8 cellular contexts compared by ENCODE assay signal in the genomic region with DNA sequence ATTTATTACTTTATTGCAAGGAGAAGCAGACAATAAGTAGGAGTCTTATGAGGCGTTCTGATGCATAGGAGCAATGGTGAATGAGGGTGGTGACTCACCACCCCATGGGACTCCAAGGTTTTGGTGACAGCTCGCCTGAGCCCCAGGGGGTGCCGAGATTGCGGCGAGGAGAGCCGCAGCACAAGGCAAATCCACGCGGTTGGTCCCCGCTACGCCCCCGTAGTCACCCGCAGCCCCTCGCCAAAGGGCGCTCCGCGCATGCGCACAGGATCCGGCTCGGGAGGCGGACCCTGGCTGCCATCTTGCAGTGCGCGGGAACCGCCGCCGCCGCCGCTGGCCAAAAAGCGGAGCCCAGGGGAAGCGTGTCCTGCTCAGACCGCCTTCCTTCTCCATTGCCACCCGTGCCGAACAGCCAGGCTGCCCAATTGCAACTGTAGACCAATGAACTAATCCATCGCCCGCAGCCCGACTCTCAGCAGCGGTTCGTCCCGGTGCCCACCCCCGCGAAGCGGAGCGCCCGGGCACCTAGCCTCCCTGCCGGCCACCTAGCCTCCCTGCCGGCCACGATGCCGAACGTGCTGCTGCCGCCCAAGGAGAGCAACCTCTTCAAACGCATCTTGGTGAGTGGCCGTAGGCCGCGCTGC. TPM values are rescaled to one million over a fixed set of nuclear protein-coding genes. Genes with fewer than 3 reads are reported as not detected.
A peak's percentile ranks its signal among the peaks of the same experiment; 100 is the strongest.
DNase-seq lines count a peak whose midpoint lies in the region; ATAC-seq, FAIRE-seq and TF ChIP-seq lines count a peak whose summit lies in the region.

NAA16 (plus strand) TSS at position 305 of the 644 bp plus-strand sequence; CDS start at position 567, 262 bp downstream.

- dilution Hi-C loops in mammary epithelial cell (cut with HindIII; ENCODE audit: low sequenced_read_pairs), result no loop called here

- DNase-seq in AG04450 (ENCODE audit: low read depth, low spot score) (peak; percentile 72), NCI-H2227 (lab: John Stamatoyannopoulos, UW; ENCODE audit: unreplicated experiment) (peak; percentile 94), WERI-Rb-1 (peak; percentile 87), mammary epithelial cell (peak; percentile 86), iPS-NIHi11 (ENCODE audit: low spot score) (peak; percentile 99), small intestine (peak; percentile 79)

- peak within 1 kb of the TSS; percentile 95 for H2AFZ ChIP-seq in mammary epithelial cell (ENCODE audit: low read depth, low read length)

- 0% methylated on average over 37 of the region's 53 CpGs for WGBS in mammary epithelial cell (ENCODE audit: low coverage, missing lambda C conversion rate)
- 0% methylated on average over 51 to 53 of the region's 53 CpGs for WGBS in small intestine, 3 donors

- peaks cover 24% of the 10 kb centered on the region for H3K4me1 ChIP-seq in mammary epithelial cell (ENCODE audit: insufficient read depth, low read length)
- H3K4me1 ChIP-seq in small intestine (ENCODE audit: control insufficient read depth in 2 of 2, insufficient read depth in 1 of 2, low read depth in 1 of 2, low read length in 1 of 2), result peaks cover 0 to 5% of the 10 kb centered on the region in 2 donors

- BruUV-seq in mammary epithelial cell (replicated peaks; lab: Mats Ljungman, UMichigan), result no TSS peak

- CTCF ChIA-PET in AG04450 (lab: Charles Lee), result interaction anchor here (0.7 kb wide), 1 partner anchor 201 kb away, joined by 3 read pairs; no protein-coding TSS in a partner anchor
- CTCF ChIA-PET in mammary epithelial cell (lab: Charles Lee; ENCODE audit: low non-redundant PET), result no interaction called here

- H3K36me3 ChIP-seq in WERI-Rb-1, result peaks cover 5% of the 10 kb centered on the region; the same call in 1 of the 2 replicates
- H3K36me3 ChIP-seq in mammary epithelial cell (ENCODE audit: insufficient read depth, low read length), result no peaks in the 10 kb centered on the region
- H3K36me3 ChIP-seq in small intestine (ENCODE audit: control insufficient read depth in 2 of 2, insufficient read depth in 2 of 2, low read length in 2 of 2), result no peaks in the 10 kb centered on the region

- peak within 1 kb of the TSS; percentile 96 for H3K9ac ChIP-seq in mammary epithelial cell (ENCODE audit: insufficient read depth, low read length)

- H3K9me3 ChIP-seq in AG04450 (ENCODE audit: control insufficient read depth, insufficient read depth, low read length) (no peaks in the 10 kb centered on the region), WERI-Rb-1 (ENCODE audit: severe bottlenecking) (no peaks in the 10 kb centered on the region), mammary epithelial cell (replicated peaks; ENCODE audit: insufficient read depth, low read length) (no peaks in the 10 kb centered on the region), small intestine (ENCODE audit: control insufficient read depth, low read depth) (no peaks in the 10 kb centered on the region)

- TF ChIP-seq CTCF in AG04450 (IDR thresholded peaks at IDR 0.05; ENCODE audit: low read depth, low read length) (no peak), WERI-Rb-1 (IDR thresholded peaks at IDR 0.05; ENCODE audit: low read depth, low read length) (no peak), mammary epithelial cell (conservative IDR thresholded peaks at IDR 0.05 in 1 of 2, IDR thresholded peaks at IDR 0.05 in 1 of 2; ENCODE audit: extremely low read depth in 1 of 2, insufficient read depth in 1 of 2, low read depth in 1 of 2, low read length in 2 of 2) (no peak)

- H3K27me3 ChIP-seq in AG04450 (ENCODE audit: control insufficient read depth, insufficient read depth, low read length), result no peaks in the 10 kb centered on the region
- H3K27me3 ChIP-seq in WERI-Rb-1 (ENCODE audit: insufficient read depth, low read depth, severe bottlenecking), result no peaks in the 10 kb centered on the region
- H3K27me3 ChIP-seq in mammary epithelial cell (ENCODE audit: insufficient read depth, low read length), result no peaks in the 10 kb centered on the region
- H3K27me3 ChIP-seq in small intestine (ENCODE audit: control insufficient read depth in 2 of 2, insufficient read depth in 2 of 2, low read length in 2 of 2), result no peaks in the 10 kb centered on the region

- in situ Hi-C loops in mammary epithelial cell (cut with MboI; ENCODE audit: low sequenced_read_pairs in 2 of 2), result no loop called here

- POLR2A ChIA-PET in AG04450 (lab: Yijun Ruan, JAX), result interaction anchor here (0.8 kb wide), 1 partner anchor 22 kb away, joined by 3 read pairs; no protein-coding TSS in a partner anchor

- no peak for FAIRE-seq in small intestine (lab: Jason Lieb, UNC)

- ATAC-seq in GM18870 (IDR thresholded peaks at IDR 0.05; ENCODE audit: unreplicated experiment) (peak; percentile 54), HG03108 (IDR thresholded peaks at IDR 0.05; ENCODE audit: unreplicated experiment) (peak; percentile 60)

- H3K4me2 ChIP-seq in mammary epithelial cell (ENCODE audit: insufficient read depth, low read depth, low read length), result peak within 1 kb of the TSS; percentile 98

- H3K79me2 ChIP-seq in mammary epithelial cell (ENCODE audit: insufficient read depth, low read length), result peaks cover 50% of the 10 kb centered on the region

- no peaks in the 10 kb centered on the region for H4K20me1 ChIP-seq in mammary epithelial cell (ENCODE audit: insufficient read depth, low read length)

- intact Hi-C loops in mammary epithelial cell (cut with micrococcal nuclease), result loop anchor here (5.0 to 10.0 kb wide), 2 partner anchors 176 to 249 kb away; partner anchors contain the start of genes KBTBD6 and WBP4

- peak within 1 kb of the TSS; percentile 83 for H3K27ac ChIP-seq in AG04450 (ENCODE audit: low read depth, low read length)
- H3K27ac ChIP-seq in WERI-Rb-1, result peak within 1 kb of the TSS; percentile 93
- peak within 1 kb of the TSS; percentile 86 for H3K27ac ChIP-seq in mammary epithelial cell (ENCODE audit: insufficient read depth, low read depth, low read length)
- H3K27ac ChIP-seq in small intestine (ENCODE audit: low read depth in 1 of 2, low read length in 1 of 2), result peak within 1 kb of the TSS; percentile 61 to 94

- peak within 1 kb of the TSS; percentile 87 for H3K4me3 ChIP-seq in AG04450 (ENCODE audit: low read depth, low read length)
- H3K4me3 ChIP-seq in WERI-Rb-1 (ENCODE audit: low read depth, low read length), result peak within 1 kb of the TSS; percentile 84
- peak within 1 kb of the TSS; percentile 66 to 100 (median 94) for H3K4me3 ChIP-seq in mammary epithelial cell (replicated peaks in 1 of 3; ENCODE audit: insufficient read depth in 1 of 3, low read depth in 2 of 3, low read length in 3 of 3)
- H3K4me3 ChIP-seq in small intestine (ENCODE audit: low read depth in 1 of 2, low read length in 2 of 2), result peak within 1 kb of the TSS; percentile 90 to 98

RNA-seq across cellular contexts. Expression of gene NAA16, which starts in this region (rescaled TPM):
- polyA plus RNA-seq in AG04450 (2011; rRNA removed) (11.9 and 14.9 TPM in 2 replicates), mammary epithelial cell (6.6 TPM), small intestine (1 to 10 TPM; 5.1 to 7.2 (median 5.7) TPM)
- 8.1 and 17.5 TPM in 2 replicates for polyA minus RNA-seq in AG04450 (2011; rRNA and poly(A)+ RNA removed)
- 10 to 100 TPM in 1 of 2 donors, 1 to 10 TPM in 1; 8.7 to 17.8 TPM for total RNA-seq in mammary epithelial cell
- polyA minus RNA-seq in mammary epithelial cell, result 2.5 TPM

Comparison
In these comparisons a context has a peak if more than half of its experiments do, and no peak if none do; other contexts are left out.
1. Peak in every context shown above with its lines: DNase-seq, ATAC-seq, H3K4me3 ChIP-seq and H3K27ac ChIP-seq.